In the genomic region with DNA sequence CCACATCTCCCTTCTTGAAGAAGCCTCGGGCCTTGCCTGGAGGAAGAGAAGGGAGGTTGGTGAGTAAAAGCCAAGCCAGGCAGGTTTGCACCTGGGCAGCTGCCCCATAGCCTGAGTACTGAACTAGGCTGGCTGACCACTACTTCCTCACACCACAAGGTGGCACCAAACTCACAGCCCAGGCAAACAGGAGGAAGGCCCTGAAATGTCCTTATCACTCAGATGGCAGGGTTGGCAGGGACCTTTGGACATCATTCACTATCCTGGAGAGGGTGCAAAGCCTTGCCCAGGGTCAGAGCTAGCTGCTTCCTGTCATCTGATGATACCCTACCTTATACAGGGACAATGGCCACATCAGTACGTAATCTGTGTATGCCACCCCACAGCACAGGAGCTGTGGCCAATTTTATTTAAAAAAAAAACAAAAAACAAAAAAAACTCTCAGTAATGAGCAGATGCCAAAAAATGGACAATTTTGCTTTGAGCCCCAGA, we compare ENCODE assay signal across 8 cellular contexts. TPM values are rescaled to one million over a fixed set of nuclear protein-coding genes. Genes with fewer than 3 reads are reported as not detected.
A peak's percentile ranks its signal among the peaks of the same experiment; 100 is the strongest.
DNase-seq lines count a peak whose midpoint lies in the region; ATAC-seq and TF ChIP-seq lines count a peak whose summit lies in the region.

No MANE protein-coding gene starts in this region.

- WGBS in lower leg skin, 2 donors: 48 to 51% methylated on average over 2 of the region's 2 CpGs

- POLR2A ChIA-PET in HEK293 (lab: Yijun Ruan, JAX): interaction anchor here (2.4 to 3.0 kb wide), 2 partner anchors 28 to 31 kb away, joined by 12 to 22 read pairs; a partner anchor contains a TSS

- TF ChIP-seq CTCF in HEK293 (tag by site-specific recombination; IDR thresholded peaks at IDR 0.05) (peak; percentile 98), lower leg skin (IDR thresholded peaks at IDR 0.05) (peak in 1 of 3 donors; percentile 93)

- intact Hi-C loops in lower leg skin (cut with DNase I; ENCODE audit: low total_unique reads): loop anchor here (10.0 kb wide), 1 partner anchor 75 kb away; a partner anchor contains a TSS

- CTCF ChIA-PET in HEK293 (lab: Yijun Ruan, JAX): interaction anchor here (0.5 to 4.3 kb wide), 26 partner anchors 9 to 1520 kb away, joined by 3 to 35 read pairs (median 4); no protein-coding TSS in a partner anchor

- H3K36me3 ChIP-seq in HEK293 (ENCODE audit: control insufficient read depth in 2 of 2, insufficient read depth in 1 of 2, low read length in 2 of 2): peaks cover 56 to 67% of the 10 kb centered on the region in 2 experiments

- H3K9me3 ChIP-seq in HEK293 (ENCODE audit: control insufficient read depth, insufficient read depth, low read depth, low read length): no peaks in the 10 kb centered on the region

- no peak for TF ChIP-seq POLR2A in lower leg skin (IDR thresholded peaks at IDR 0.05)

- peak overlapping the region; percentile 39; the same call in 1 of the 2 replicates for H3K27ac ChIP-seq in HEK293 (ENCODE audit: extremely low read depth, low read depth, low read length)

- H3K4me3 ChIP-seq in HEK293 (ENCODE audit: low read depth, low read length): no peak overlapping the region
- no peak overlapping the region for H3K4me3 ChIP-seq in lower leg skin (ENCODE audit: low read depth, poor library complexity, severe bottlenecking)

- no peak for ATAC-seq in GM18873 (IDR thresholded peaks at IDR 0.05; ENCODE audit: low FRiP score, unreplicated experiment)

- DNase-seq in COR-L47 (lab: John Stamatoyannopoulos, UW) (peak; percentile 59), NCI-H524 treated with DMSO at 0.1 percent for 48 hours (lab: John Stamatoyannopoulos, UW) (peak; percentile 51), dedifferentiated amniotic fluid mesenchymal stem cell (ENCODE audit: extremely low spot score) (peak; percentile 68), lower leg skin (ENCODE audit: low spot score in 2 of 2) (peak; percentile 79 to 95)
- peak; percentile 73 for DNase-seq in activated CD4-positive, alpha-beta T cell treated with anti-CD3 and anti-CD28 coated beads, Interleukin-2, amount 50 U/mL, for 1 hour
- DNase-seq in stimulated activated CD4-positive, alpha-beta T cell treated with anti-CD3 and anti-CD28 coated beads, TNF-alpha, amount 100 ng/mL, for 48 hours (ENCODE audit: low read depth in 3 of 3): peak; percentile 42 to 55 (median 48)

- no peaks in the 10 kb centered on the region; the same call in 1 of the 2 replicates for H3K4me1 ChIP-seq in HEK293 (ENCODE audit: control insufficient read depth, insufficient read depth, low read length)

TF ChIP-seq in HEK293, 187 proteins besides CTCF, POLR2A, EP300 and RAD21 (continues in another document):
- TF ChIP-seq ZFP3 (tag by site-specific recombination; IDR thresholded peaks at IDR 0.05; ENCODE audit: low read depth) (no peak), ZBTB48 (tag by site-specific recombination; IDR thresholded peaks at IDR 0.05) (peak; percentile 78), ZNF239 (tag by site-specific recombination; IDR thresholded peaks at IDR 0.05) (peak; percentile 94), ZNF501 (tag by site-specific recombination; IDR thresholded peaks at IDR 0.05) (peak; percentile 75), ZNF169 (tag by site-specific recombination; IDR thresholded peaks at IDR 0.05) (no peak), ZNF394 (tag by site-specific recombination; IDR thresholded peaks at IDR 0.05; ENCODE audit: borderline replicate concordance) (no peak), ZSCAN30 (tag by site-specific recombination; IDR thresholded peaks at IDR 0.05) (0 out of 2 replicates have a peak, but pooled peaks have one; percentile 46), ZNF391 (tag by site-specific recombination; IDR thresholded peaks at IDR 0.05; ENCODE audit: borderline replicate concordance, low read depth) (peak; percentile 70; the same call in 1 of the 2 replicates), ZNF114 (tag by site-specific recombination; IDR thresholded peaks at IDR 0.05) (no peak), KLF16 (tag by site-specific recombination; IDR thresholded peaks at IDR 0.05) (no peak), ZNF16 (tag by site-specific recombination; IDR thresholded peaks at IDR 0.05; ENCODE audit: low read depth) (no peak), ZNF473 (tag by site-specific recombination; IDR thresholded peaks at IDR 0.05) (no peak), SP7 (tag by site-specific recombination; IDR thresholded peaks at IDR 0.05) (peak; percentile 66), HOXA7 (CRISPR knock-in tag; IDR thresholded peaks at IDR 0.05; ENCODE audit: borderline replicate concordance) (no peak), ZNF654 (tag by site-specific recombination; IDR thresholded peaks at IDR 0.05; ENCODE audit: low read depth) (peak; percentile 96), ZEB2 (tag by site-specific recombination; IDR thresholded peaks at IDR 0.05) (peak; percentile 52; the same call in 1 of the 2 replicates)
- TF ChIP-seq, protein P1, sequence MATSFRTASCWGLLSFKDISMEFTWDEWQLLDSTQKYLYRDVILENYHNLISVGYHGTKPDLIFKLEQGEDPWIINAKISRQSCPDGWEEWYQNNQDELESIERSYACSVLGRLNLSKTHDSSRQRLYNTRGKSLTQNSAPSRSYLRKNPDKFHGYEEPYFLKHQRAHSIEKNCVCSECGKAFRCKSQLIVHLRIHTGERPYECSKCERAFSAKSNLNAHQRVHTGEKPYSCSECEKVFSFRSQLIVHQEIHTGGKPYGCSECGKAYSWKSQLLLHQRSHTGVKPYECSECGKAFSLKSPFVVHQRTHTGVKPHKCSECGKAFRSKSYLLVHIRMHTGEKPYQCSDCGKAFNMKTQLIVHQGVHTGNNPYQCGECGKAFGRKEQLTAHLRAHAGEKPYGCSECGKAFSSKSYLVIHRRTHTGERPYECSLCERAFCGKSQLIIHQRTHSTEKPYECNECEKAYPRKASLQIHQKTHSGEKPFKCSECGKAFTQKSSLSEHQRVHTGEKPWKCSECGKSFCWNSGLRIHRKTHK (tag by site-specific recombination; IDR thresholded peaks at IDR 0.05): no peak
- TF ChIP-seq, protein P2, sequence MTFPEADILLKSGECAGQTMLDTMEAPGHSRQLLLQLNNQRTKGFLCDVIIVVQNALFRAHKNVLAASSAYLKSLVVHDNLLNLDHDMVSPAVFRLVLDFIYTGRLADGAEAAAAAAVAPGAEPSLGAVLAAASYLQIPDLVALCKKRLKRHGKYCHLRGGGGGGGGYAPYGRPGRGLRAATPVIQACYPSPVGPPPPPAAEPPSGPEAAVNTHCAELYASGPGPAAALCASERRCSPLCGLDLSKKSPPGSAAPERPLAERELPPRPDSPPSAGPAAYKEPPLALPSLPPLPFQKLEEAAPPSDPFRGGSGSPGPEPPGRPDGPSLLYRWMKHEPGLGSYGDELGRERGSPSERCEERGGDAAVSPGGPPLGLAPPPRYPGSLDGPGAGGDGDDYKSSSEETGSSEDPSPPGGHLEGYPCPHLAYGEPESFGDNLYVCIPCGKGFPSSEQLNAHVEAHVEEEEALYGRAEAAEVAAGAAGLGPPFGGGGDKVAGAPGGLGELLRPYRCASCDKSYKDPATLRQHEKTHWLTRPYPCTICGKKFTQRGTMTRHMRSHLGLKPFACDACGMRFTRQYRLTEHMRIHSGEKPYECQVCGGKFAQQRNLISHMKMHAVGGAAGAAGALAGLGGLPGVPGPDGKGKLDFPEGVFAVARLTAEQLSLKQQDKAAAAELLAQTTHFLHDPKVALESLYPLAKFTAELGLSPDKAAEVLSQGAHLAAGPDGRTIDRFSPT (tag by site-specific recombination; IDR thresholded peaks at IDR 0.05): peak; percentile 46; the same call in 1 of the 2 replicates
- TF ChIP-seq, protein P3, sequence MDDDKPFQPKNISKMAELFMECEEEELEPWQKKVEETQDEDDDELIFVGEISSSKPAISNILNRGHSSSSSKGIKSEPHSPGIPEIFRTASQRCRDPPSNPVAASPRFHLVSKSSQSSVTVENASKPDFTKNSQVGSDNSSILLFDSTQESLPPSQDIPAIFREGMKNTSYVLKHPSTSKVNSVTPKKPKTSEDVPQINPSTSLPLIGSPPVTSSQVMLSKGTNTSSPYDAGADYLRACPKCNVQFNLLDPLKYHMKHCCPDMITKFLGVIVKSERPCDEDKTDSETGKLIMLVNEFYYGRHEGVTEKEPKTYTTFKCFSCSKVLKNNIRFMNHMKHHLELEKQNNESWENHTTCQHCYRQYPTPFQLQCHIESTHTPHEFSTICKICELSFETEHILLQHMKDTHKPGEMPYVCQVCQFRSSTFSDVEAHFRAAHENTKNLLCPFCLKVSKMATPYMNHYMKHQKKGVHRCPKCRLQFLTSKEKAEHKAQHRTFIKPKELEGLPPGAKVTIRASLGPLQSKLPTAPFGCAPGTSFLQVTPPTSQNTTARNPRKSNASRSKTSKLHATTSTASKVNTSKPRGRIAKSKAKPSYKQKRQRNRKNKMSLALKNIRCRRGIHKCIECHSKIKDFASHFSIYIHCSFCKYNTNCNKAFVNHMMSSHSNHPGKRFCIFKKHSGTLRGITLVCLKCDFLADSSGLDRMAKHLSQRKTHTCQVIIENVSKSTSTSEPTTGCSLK (tag by site-specific recombination; IDR thresholded peaks at IDR 0.05): no peak
- TF ChIP-seq, protein P4, sequence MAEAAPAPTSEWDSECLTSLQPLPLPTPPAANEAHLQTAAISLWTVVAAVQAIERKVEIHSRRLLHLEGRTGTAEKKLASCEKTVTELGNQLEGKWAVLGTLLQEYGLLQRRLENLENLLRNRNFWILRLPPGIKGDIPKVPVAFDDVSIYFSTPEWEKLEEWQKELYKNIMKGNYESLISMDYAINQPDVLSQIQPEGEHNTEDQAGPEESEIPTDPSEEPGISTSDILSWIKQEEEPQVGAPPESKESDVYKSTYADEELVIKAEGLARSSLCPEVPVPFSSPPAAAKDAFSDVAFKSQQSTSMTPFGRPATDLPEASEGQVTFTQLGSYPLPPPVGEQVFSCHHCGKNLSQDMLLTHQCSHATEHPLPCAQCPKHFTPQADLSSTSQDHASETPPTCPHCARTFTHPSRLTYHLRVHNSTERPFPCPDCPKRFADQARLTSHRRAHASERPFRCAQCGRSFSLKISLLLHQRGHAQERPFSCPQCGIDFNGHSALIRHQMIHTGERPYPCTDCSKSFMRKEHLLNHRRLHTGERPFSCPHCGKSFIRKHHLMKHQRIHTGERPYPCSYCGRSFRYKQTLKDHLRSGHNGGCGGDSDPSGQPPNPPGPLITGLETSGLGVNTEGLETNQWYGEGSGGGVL (tag by site-specific recombination; IDR thresholded peaks at IDR 0.05): no peak
- TF ChIP-seq, protein P5, sequence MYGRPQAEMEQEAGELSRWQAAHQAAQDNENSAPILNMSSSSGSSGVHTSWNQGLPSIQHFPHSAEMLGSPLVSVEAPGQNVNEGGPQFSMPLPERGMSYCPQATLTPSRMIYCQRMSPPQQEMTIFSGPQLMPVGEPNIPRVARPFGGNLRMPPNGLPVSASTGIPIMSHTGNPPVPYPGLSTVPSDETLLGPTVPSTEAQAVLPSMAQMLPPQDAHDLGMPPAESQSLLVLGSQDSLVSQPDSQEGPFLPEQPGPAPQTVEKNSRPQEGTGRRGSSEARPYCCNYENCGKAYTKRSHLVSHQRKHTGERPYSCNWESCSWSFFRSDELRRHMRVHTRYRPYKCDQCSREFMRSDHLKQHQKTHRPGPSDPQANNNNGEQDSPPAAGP (tag by site-specific recombination; IDR thresholded peaks at IDR 0.05): peak; percentile 83

RNA-seq across cellular contexts. Expression of a gene that starts 2.2 kb away (rescaled TPM):
- total RNA-seq in lower leg skin: 1 to 10 TPM; 4.6 to 5.9 (median 5.1) TPM

RNA-seq across cellular contexts. Expression of a gene that starts 31.2 kb away (rescaled TPM):
- 100 to 1,000 TPM; 266 to 433 (median 367) TPM for total RNA-seq in lower leg skin
